Comparison of ENCODE assay signal across 1 cellular context in the genomic region with DNA sequence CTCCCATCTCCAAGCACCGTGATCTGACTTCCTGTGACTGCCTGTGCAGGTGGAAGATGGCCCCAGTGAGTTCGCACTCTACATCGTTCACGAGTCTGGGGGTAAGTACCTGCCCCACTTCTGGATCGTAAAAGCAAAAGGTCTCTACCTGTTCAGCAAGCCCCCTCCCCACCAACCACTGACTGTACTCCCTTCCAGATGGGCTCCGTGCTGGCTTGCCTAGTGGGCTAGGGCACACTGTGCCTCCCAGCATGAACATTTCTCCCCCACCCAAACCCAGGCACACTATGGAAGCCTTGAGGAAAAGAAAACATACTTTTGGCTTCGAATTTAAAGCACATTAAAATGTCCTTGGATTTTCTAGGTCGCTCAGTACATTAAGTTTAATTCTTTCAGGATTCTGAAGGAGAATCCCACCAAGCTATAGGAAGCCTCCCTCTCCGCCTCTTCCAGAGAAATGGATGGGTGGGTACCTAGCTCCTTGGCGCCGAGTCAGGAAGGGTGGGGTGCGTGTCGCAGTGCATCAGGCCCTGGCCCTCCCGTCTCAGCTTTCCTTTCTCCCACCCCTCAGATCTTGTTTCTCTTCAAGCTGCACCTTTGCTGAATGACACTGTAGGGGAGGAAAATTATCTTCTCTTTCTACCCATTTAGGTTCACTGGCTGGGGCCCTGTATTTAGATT.
A peak's percentile ranks its signal among the peaks of the same experiment; 100 is the strongest.
TF ChIP-seq lines count a peak whose summit lies in the region.

No MANE protein-coding gene starts in this region.

TF ChIP-seq in K562, 482 proteins besides CTCF, POLR2A, EP300 and RAD21:
- TF ChIP-seq ZNF512 (tag; IDR thresholded peaks at IDR 0.05), result 0 out of 2 replicates have a peak, but pooled peaks have one; percentile 45
- TF ChIP-seq KDM2B (CRISPR knock-in tag; IDR thresholded peaks at IDR 0.05), result no peak
